ENCODE assay signal across 16 cellular contexts in the genomic region with DNA sequence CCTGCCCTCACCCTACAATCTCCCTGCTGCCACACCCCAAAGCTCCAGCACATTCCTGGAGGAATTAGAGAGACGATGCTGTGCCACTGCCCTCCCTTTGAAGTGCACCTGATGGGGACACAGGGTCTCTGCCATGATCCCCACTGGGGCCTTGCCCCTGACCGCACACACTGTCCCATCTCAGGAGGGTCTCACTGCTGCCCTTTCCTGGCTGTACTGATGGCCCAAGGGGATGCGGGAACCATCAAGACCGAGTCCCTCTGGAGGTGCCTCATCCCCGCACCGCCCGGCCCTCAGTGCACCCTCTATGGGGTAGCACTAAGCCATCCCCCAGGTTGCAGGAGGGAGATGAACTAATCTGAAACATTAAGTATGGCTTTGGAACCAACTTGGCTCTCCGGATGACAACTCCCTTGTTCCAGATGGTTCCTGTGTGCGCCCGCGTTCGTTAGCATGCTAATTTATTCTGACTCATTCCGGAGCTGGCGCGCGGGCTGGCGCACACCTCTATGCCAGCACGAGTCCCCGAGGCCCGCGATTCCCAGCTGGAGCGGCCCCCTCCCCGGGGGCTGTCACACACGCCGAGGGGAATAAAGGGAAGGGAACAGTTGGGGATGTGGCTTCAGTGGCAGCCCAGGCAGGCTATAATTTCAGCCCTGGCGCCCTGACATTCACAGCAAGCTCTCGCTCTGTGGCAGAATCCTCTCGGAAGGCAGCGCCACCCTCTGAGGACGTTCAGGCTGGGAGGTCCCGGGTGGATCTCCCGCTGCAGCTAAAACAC. TPM values are rescaled to one million over a fixed set of nuclear protein-coding genes. Genes with fewer than 3 reads are reported as not detected.
DNase-seq lines count a peak whose midpoint lies in the region; ATAC-seq and TF ChIP-seq lines count a peak whose summit lies in the region.
"Had no signal": no experiment of that assay in that cellular context is flagged by ENCODE, and none has a peak within 500 bp of the region (broad histone marks: within the 10 kb centered on the region; RNA-seq: fewer than 3 reads in every experiment).

No MANE protein-coding gene starts in this region.

- H3K9me3 ChIP-seq in right atrium auricular region (no peaks in the 10 kb centered on the region), lower lobe of right lung (no peaks in the 10 kb centered on the region), upper lobe of right lung (no peaks in the 10 kb centered on the region)
- H3K9me3 ChIP-seq: SJCRH30, tibial nerve had no signal

- ATAC-seq in lower lobe of right lung (no peak), upper lobe of right lung (peak; percentile 13), GM18505 (IDR thresholded peaks at IDR 0.05; ENCODE audit: unreplicated experiment) (no peak)
- ATAC-seq: activated CD8-positive, alpha-beta memory T cell treated with anti-CD3 and anti-CD28 coated beads, Interleukin-2, amount 10 ng/mL, durations not matched to agents 7 days and 5 days had no signal

- H3K4me1 ChIP-seq in right atrium auricular region, result peaks cover 0 to 7% of the 10 kb centered on the region in 2 donors
- no peaks in the 10 kb centered on the region for H3K4me1 ChIP-seq in lower lobe of right lung
- no peaks in the 10 kb centered on the region for H3K4me1 ChIP-seq in upper lobe of right lung
- H3K4me1 ChIP-seq: SJCRH30, tibial nerve had no signal

- no peak for TF ChIP-seq POLR2A in GM18505 (IDR thresholded peaks at IDR 0.05; ENCODE audit: borderline replicate concordance, extremely low read depth, insufficient read depth, insufficient read length)

- intact Hi-C loops in cardiac septum (cut with DNase I), result no loop called here
- intact Hi-C loops in lower lobe of right lung (cut with DNase I), result no loop called here
- intact Hi-C loops in upper lobe of right lung (cut with DNase I), result no loop called here

- TF ChIP-seq CTCF in right atrium auricular region (IDR thresholded peaks at IDR 0.05) (no peak), lower lobe of right lung (IDR thresholded peaks at IDR 0.05) (no peak), upper lobe of right lung (IDR thresholded peaks at IDR 0.05) (no peak)

- no peak overlapping the region for H3K27ac ChIP-seq in right atrium auricular region
- H3K27ac ChIP-seq in lower lobe of right lung, result no peak overlapping the region
- H3K27ac ChIP-seq in upper lobe of right lung, result no peak overlapping the region
- H3K27ac ChIP-seq: cardiac muscle cell, SJCRH30, tibial nerve had no signal

- no peaks in the 10 kb centered on the region for H3K36me3 ChIP-seq in right atrium auricular region
- H3K36me3 ChIP-seq in lower lobe of right lung, result no peaks in the 10 kb centered on the region
- no peaks in the 10 kb centered on the region for H3K36me3 ChIP-seq in upper lobe of right lung
- H3K36me3 ChIP-seq: cardiac muscle cell, SJCRH30, tibial nerve had no signal

- DNase-seq in cardiac septum (ENCODE audit: low spot score), result peak; percentile 60
- no peak for DNase-seq in right atrium auricular region (ENCODE audit: low spot score)
- DNase-seq in amygdala (lab: John Stamatoyannopoulos, UW), result peak in 43 of 56 donors; percentile 9 to 72 (median 52)
- no peak for DNase-seq in lower lobe of right lung
- peak; percentile 55 for DNase-seq in upper lobe of right lung
- DNase-seq in activated CD4-positive, alpha-beta T cell treated with anti-CD3 and anti-CD28 coated beads for 48 hours, result no peak
- DNase-seq in T-helper 1 cell, result no peak
- DNase-seq: activated CD8-positive, alpha-beta memory T cell treated with anti-CD3 and anti-CD28 coated beads, Interleukin-2, amount 10 ng/mL, durations not matched to agents 7 days and 5 days; NCI-H1417; SJCRH30; stimulated activated CD4-positive, alpha-beta T cell treated with anti-CD3 and anti-CD28 coated beads, Interleukin-15, amount 100 ng/mL, for 24 hours had no signal

- H3K27me3 ChIP-seq in right atrium auricular region, result no peaks in the 10 kb centered on the region
- H3K27me3 ChIP-seq in lower lobe of right lung (ENCODE audit: low read depth), result peaks cover 42% of the 10 kb centered on the region
- H3K27me3 ChIP-seq in upper lobe of right lung, result peaks cover 33% of the 10 kb centered on the region
- H3K27me3 ChIP-seq: cardiac muscle cell had no signal

- H3K4me3 ChIP-seq in right atrium auricular region, result no peak overlapping the region
- H3K4me3 ChIP-seq in lower lobe of right lung, result peak overlapping the region; percentile 3
- no peak overlapping the region for H3K4me3 ChIP-seq in upper lobe of right lung
- H3K4me3 ChIP-seq: cardiac muscle cell, SJCRH30, tibial nerve had no signal

RNA-seq across cellular contexts. Expression of gene C14orf180, which starts 34.2 kb away (rescaled TPM):
- total RNA-seq in cardiac septum, result 67.8 TPM
- total RNA-seq in right atrium auricular region, result 100 to 1,000 TPM in 1 of 2 donors, 10 to 100 TPM in 1; 59.5 to 135 TPM
- 0.18 TPM for total RNA-seq in lower lobe of right lung
- 0.14 TPM for total RNA-seq in upper lobe of right lung
- total RNA-seq: activated CD8-positive, alpha-beta memory T cell treated with anti-CD3 and anti-CD28 coated beads, Interleukin-2, amount 10 ng/mL, durations not matched to agents 7 days and 5 days; epithelial cell of proximal tubule; osteocyte; SJCRH30 had no signal

RNA-seq across cellular contexts. Expression of gene TMEM179, which starts 59.2 kb away (rescaled TPM):
- total RNA-seq in cardiac septum (0.89 TPM), right atrium auricular region (1 to 10 TPM in 1 of 2 donors, under 1 TPM in 1; 0.52 to 2.2 TPM), lower lobe of right lung (not detected), upper lobe of right lung (not detected)
- total RNA-seq: activated CD8-positive, alpha-beta memory T cell treated with anti-CD3 and anti-CD28 coated beads, Interleukin-2, amount 10 ng/mL, durations not matched to agents 7 days and 5 days; epithelial cell of proximal tubule; osteocyte; SJCRH30 had no signal

Comparison
In these comparisons a context has a peak if more than half of its experiments do, and no peak if none do; other contexts are left out.
1. DNase-seq: peak in cardiac septum (single experiment), amygdala (43 of 56) and upper lobe of right lung (single experiment); none in right atrium auricular region (single experiment), lower lobe of right lung (single experiment), activated CD4-positive, alpha-beta T cell treated with anti-CD3 and anti-CD28 coated beads for 48 hours (single experiment) and T-helper 1 cell (0 of 5).
2. RNA of gene C14orf180, which starts 34.2 kb away (total RNA-seq): 59.5 to 135 TPM in right atrium auricular region and 67.8 TPM in cardiac septum (single experiment); 0.18 TPM in lower lobe of right lung (single experiment) and 0.14 TPM in upper lobe of right lung (single experiment); every median in the first group is over 10 times any median in the second.